In genomic region chr19:49666120-49666444, GRCh38 we compare ENCODE assay signal across 8 cellular contexts. TPM values are rescaled to one million over a fixed set of nuclear protein-coding genes. Genes with fewer than 3 reads are reported as not detected.
A peak's percentile ranks its signal among the peaks of the same experiment; 100 is the strongest.
DNase-seq lines count a peak whose midpoint lies in the region.

No MANE protein-coding gene starts in this region.

- peak overlapping the region; percentile 97 for H3K4me3 Mint-ChIP-seq in T-helper 1 cell treated with Interleukin-12 subunit alpha and Interleukin-12 subunit beta and Interleukin-4 antibody, amounts not matched to agents 30 μg/mL and 1 μg/mL, for 36 hours
- H3K4me3 Mint-ChIP-seq in activated CD4-positive, alpha-beta memory T cell treated with anti-CD3 and anti-CD28 coated beads, Interleukin-2, amount 10 ng/mL, durations not matched to agents 7 days and 5 days: peak overlapping the region; percentile 96

- H3K9ac ChIP-seq in subcutaneous abdominal adipose tissue (ENCODE audit: low read length in 5 of 5): peak overlapping the region; percentile 63 to 87 (median 76)

- peaks cover 41% of the 10 kb centered on the region for H3K4me1 Mint-ChIP-seq in T-helper 1 cell treated with Interleukin-12 subunit alpha and Interleukin-12 subunit beta and Interleukin-4 antibody, amounts not matched to agents 30 μg/mL and 1 μg/mL, for 36 hours (ENCODE audit: low read depth)
- peaks cover 38% of the 10 kb centered on the region for H3K4me1 Mint-ChIP-seq in activated CD4-positive, alpha-beta memory T cell treated with anti-CD3 and anti-CD28 coated beads, Interleukin-2, amount 10 ng/mL, durations not matched to agents 7 days and 5 days

- H3K4me1 ChIP-seq in subcutaneous abdominal adipose tissue (ENCODE audit: control insufficient read depth in 5 of 5, insufficient read depth in 5 of 5, low read length in 5 of 5): peaks cover 0 to 30% (median 26%) of the 10 kb centered on the region in 5 donors

- POLR2A ChIA-PET in activated CD4-positive, alpha-beta memory T cell treated with anti-CD3 and anti-CD28 coated beads, Interleukin-2, amount 10 ng/mL, durations not matched to agents 7 days and 5 days (lab: Charles Lee): interaction anchor here (1.1 to 7.5 kb wide), 8 partner anchors 9 to 178 kb away, joined by 3 to 91 read pairs (median 5); partner anchors contain the start of genes PRMT1, PRR12, RPL13A and RRAS

- no peaks in the 10 kb centered on the region for H3K9me3 ChIP-seq in iPS-18c (ENCODE audit: control insufficient read depth, insufficient read depth, low read length)
- H3K9me3 ChIP-seq in subcutaneous abdominal adipose tissue (ENCODE audit: control insufficient read depth in 5 of 5, low read length in 5 of 5): no peaks in the 10 kb centered on the region

- DNase-seq in T-helper 1 cell (no peak), glomerular visceral epithelial cell (ENCODE audit: extremely low spot score) (no peak)
- no peak for DNase-seq in activated CD4-positive, alpha-beta memory T cell treated with anti-CD3 and anti-CD28 coated beads, Interleukin-2, amount 10 ng/mL, durations not matched to agents 7 days and 5 days
- no peak for DNase-seq in stimulated activated CD4-positive, alpha-beta T cell treated with anti-CD3 and anti-CD28 coated beads, Interleukin-12 subunit alpha, Interleukin-12 subunit beta, amount 100 ng/mL, for 4 hours
- no peak for DNase-seq in activated CD4-positive, alpha-beta T cell treated with anti-CD3 and anti-CD28 coated beads, Interleukin-2, amount 50 U/mL, for 1 hour

- peak overlapping the region; percentile 83 for H3K4me3 ChIP-seq in iPS-18c (ENCODE audit: insufficient read depth, low read depth, low read length)
- peak overlapping the region; percentile 60 to 89 (median 78) for H3K4me3 ChIP-seq in subcutaneous abdominal adipose tissue (ENCODE audit: low read depth in 1 of 5, low read length in 5 of 5)

- CTCF ChIA-PET in activated CD4-positive, alpha-beta memory T cell treated with anti-CD3 and anti-CD28 coated beads, Interleukin-2, amount 10 ng/mL, durations not matched to agents 7 days and 5 days (lab: Charles Lee): interaction anchor here (2.0 to 2.7 kb wide), 2 partner anchors 10 to 97 kb away, joined by 6 to 26 read pairs; partner anchors contain the start of gene PRMT1

- H3K36me3 Mint-ChIP-seq in T-helper 1 cell treated with Interleukin-12 subunit alpha and Interleukin-12 subunit beta and Interleukin-4 antibody, amounts not matched to agents 30 μg/mL and 1 μg/mL, for 36 hours (ENCODE audit: low read depth): peaks cover 17% of the 10 kb centered on the region
- H3K36me3 Mint-ChIP-seq in activated CD4-positive, alpha-beta memory T cell treated with anti-CD3 and anti-CD28 coated beads, Interleukin-2, amount 10 ng/mL, durations not matched to agents 7 days and 5 days (ENCODE audit: low read depth): peaks cover 37% of the 10 kb centered on the region

- peaks cover 0 to 29% (median 22%) of the 10 kb centered on the region in 5 donors for H3K36me3 ChIP-seq in subcutaneous abdominal adipose tissue (ENCODE audit: control insufficient read depth in 5 of 5, insufficient read depth in 5 of 5, low read length in 5 of 5)

- peak overlapping the region; percentile 92 for H3K27ac Mint-ChIP-seq in T-helper 1 cell treated with Interleukin-12 subunit alpha and Interleukin-12 subunit beta and Interleukin-4 antibody, amounts not matched to agents 30 μg/mL and 1 μg/mL, for 36 hours
- H3K27ac Mint-ChIP-seq in activated CD4-positive, alpha-beta memory T cell treated with anti-CD3 and anti-CD28 coated beads, Interleukin-2, amount 10 ng/mL, durations not matched to agents 7 days and 5 days: peak overlapping the region; percentile 93

- no peaks in the 10 kb centered on the region for H3K27me3 Mint-ChIP-seq in T-helper 1 cell treated with Interleukin-12 subunit alpha and Interleukin-12 subunit beta and Interleukin-4 antibody, amounts not matched to agents 30 μg/mL and 1 μg/mL, for 36 hours (ENCODE audit: low read depth)
- H3K27me3 Mint-ChIP-seq in activated CD4-positive, alpha-beta memory T cell treated with anti-CD3 and anti-CD28 coated beads, Interleukin-2, amount 10 ng/mL, durations not matched to agents 7 days and 5 days: no peaks in the 10 kb centered on the region

- H3K9me3 Mint-ChIP-seq in T-helper 1 cell treated with Interleukin-12 subunit alpha and Interleukin-12 subunit beta and Interleukin-4 antibody, amounts not matched to agents 30 μg/mL and 1 μg/mL, for 36 hours: no peaks in the 10 kb centered on the region
- no peaks in the 10 kb centered on the region for H3K9me3 Mint-ChIP-seq in activated CD4-positive, alpha-beta memory T cell treated with anti-CD3 and anti-CD28 coated beads, Interleukin-2, amount 10 ng/mL, durations not matched to agents 7 days and 5 days

- H3K27me3 ChIP-seq in subcutaneous abdominal adipose tissue (ENCODE audit: control insufficient read depth in 5 of 5, insufficient read depth in 4 of 5, low read length in 5 of 5): no peaks in the 10 kb centered on the region

- H3K27ac ChIP-seq in subcutaneous abdominal adipose tissue (ENCODE audit: low read depth, low read length): peak overlapping the region; percentile 83

RNA-seq across cellular contexts. Expression of gene BCL2L12, which starts 0.3 kb away (rescaled TPM):
- 10 to 100 TPM; 71.2 to 74.3 TPM for total RNA-seq in activated CD4-positive, alpha-beta memory T cell treated with anti-CD3 and anti-CD28 coated beads, Interleukin-2, amount 10 ng/mL, durations not matched to agents 7 days and 5 days

RNA-seq across cellular contexts. Expression of gene IRF3, which starts 0.4 kb away (rescaled TPM):
- 100 to 1,000 TPM; 163 to 174 TPM for total RNA-seq in activated CD4-positive, alpha-beta memory T cell treated with anti-CD3 and anti-CD28 coated beads, Interleukin-2, amount 10 ng/mL, durations not matched to agents 7 days and 5 days

RNA-seq across cellular contexts. Expression of gene PRMT1, which starts 11.0 kb away (rescaled TPM):
- total RNA-seq in activated CD4-positive, alpha-beta memory T cell treated with anti-CD3 and anti-CD28 coated beads, Interleukin-2, amount 10 ng/mL, durations not matched to agents 7 days and 5 days: 100 to 1,000 TPM; 103 to 108 TPM

RNA-seq across cellular contexts. Expression of gene ADM5, which starts 23.3 kb away (rescaled TPM):
- total RNA-seq in activated CD4-positive, alpha-beta memory T cell treated with anti-CD3 and anti-CD28 coated beads, Interleukin-2, amount 10 ng/mL, durations not matched to agents 7 days and 5 days: 1 to 10 TPM; 2.6 to 2.9 TPM

RNA-seq across cellular contexts. Expression of gene SCAF1, which starts 24.1 kb away (rescaled TPM):
- total RNA-seq in activated CD4-positive, alpha-beta memory T cell treated with anti-CD3 and anti-CD28 coated beads, Interleukin-2, amount 10 ng/mL, durations not matched to agents 7 days and 5 days: 10 to 100 TPM; 65.3 to 66.4 TPM
